ENCODE assay signal across 11 cellular contexts in genomic region chr2:111903516-111903915, GRCh38.
"Had no signal": no experiment of that assay in that cellular context is flagged by ENCODE, and none has a peak within 500 bp of the region (broad histone marks: within the 10 kb centered on the region; RNA-seq: fewer than 3 reads in every experiment).

No MANE protein-coding gene starts in this region.

- H3K36me3 ChIP-seq: upper lobe of right lung had no signal

- H3K4me3 Mint-ChIP-seq: activated CD4-positive, alpha-beta T cell treated with anti-CD3 and anti-CD28 coated beads, Interleukin-2, amount 10 ng/mL, durations not matched to agents 24 days and 14 days; nephron progenitor cell; T-helper 1 cell treated with Interleukin-12 subunit alpha and Interleukin-12 subunit beta and Interleukin-4 antibody, amounts not matched to agents 30 μg/mL and 1 μg/mL, for 36 hours had no signal

- H3K9me3 Mint-ChIP-seq: activated CD4-positive, alpha-beta T cell treated with anti-CD3 and anti-CD28 coated beads, Interleukin-2, amount 10 ng/mL, durations not matched to agents 24 days and 14 days; nephron progenitor cell; T-helper 1 cell treated with Interleukin-12 subunit alpha and Interleukin-12 subunit beta and Interleukin-4 antibody, amounts not matched to agents 30 μg/mL and 1 μg/mL, for 36 hours had no signal

- H3K4me3 ChIP-seq: left lung, upper lobe of right lung had no signal

- H3K27me3 ChIP-seq: upper lobe of right lung had no signal

- ATAC-seq: left lung, upper lobe of right lung had no signal

- H3K27ac Mint-ChIP-seq: activated CD4-positive, alpha-beta T cell treated with anti-CD3 and anti-CD28 coated beads, Interleukin-2, amount 10 ng/mL, durations not matched to agents 24 days and 14 days; nephron progenitor cell had no signal

- H3K9me3 ChIP-seq: left lung, upper lobe of right lung had no signal

- DNase-seq: activated CD4-positive, alpha-beta T cell treated with anti-CD3 and anti-CD28 coated beads, Interleukin-2, amount 10 ng/mL, durations not matched to agents 24 days and 14 days; activated naive CD4-positive, alpha-beta T cell treated with Interleukin-2 at 50 U/mL for 16 hours; central memory CD4-positive, alpha-beta T cell; cortex of kidney; erythroblast; left lung; mesendoderm; nephron progenitor cell; small intestine; upper lobe of right lung had no signal

- H3K27ac ChIP-seq: left lung, upper lobe of right lung had no signal
